ENCODE assay signal across 29 cellular contexts in genomic region chr7:26331789-26332188, GRCh38.
"Had no signal": no experiment of that assay in that cellular context is flagged by ENCODE, and none has a peak within 500 bp of the region (broad histone marks: within the 10 kb centered on the region; RNA-seq: fewer than 3 reads in every experiment).

No MANE protein-coding gene starts in this region.

- H3K4me3 ChIP-seq: left lung, lower lobe of right lung, neural progenitor cell, ovary, prostate gland, skin epidermis, stomach, testis, thyroid gland, transverse colon, upper lobe of left lung, vagina had no signal

- ATAC-seq: left colon, left lung, lower lobe of right lung, natural killer cell, right cardiac atrium, sciatic nerve had no signal

- H3K9me3 Mint-ChIP-seq: natural killer cell had no signal

- H3K9ac ChIP-seq: neural progenitor cell had no signal

- DNase-seq: hippocampal formation; kidney; left colon; left lung; lower lobe of right lung; mammary epithelial cell; mesendoderm; midbrain; natural killer cell; nephron progenitor cell; ovary; posterior cingulate gyrus; retina; right cardiac atrium; stimulated activated CD4-positive, alpha-beta T cell treated with anti-CD3 and anti-CD28 coated beads, Interleukin-12 subunit alpha, Interleukin-12 subunit beta, amount 100 ng/mL, for 4 hours; stimulated activated CD4-positive, alpha-beta T cell treated with anti-CD3 and anti-CD28 coated beads, Interleukin-15, amount 100 ng/mL, for 24 hours; stimulated activated CD4-positive, alpha-beta T cell treated with anti-CD3 and anti-CD28 coated beads, Interleukin-2, amount 100 ng/mL, for 24 hours; stimulated activated CD4-positive, alpha-beta T cell treated with anti-CD3 and anti-CD28 coated beads, Interleukin-4, amount 100 ng/mL, for 1 hour; stimulated activated naive CD4-positive, alpha-beta T cell treated with Interleukin-2 at 50 U/mL for 16 hours; stomach; testis; thyroid gland; transverse colon; upper lobe of left lung had no signal

- H3K36me3 Mint-ChIP-seq: natural killer cell, neural progenitor cell had no signal

- H3K27ac ChIP-seq: lower lobe of right lung, neural progenitor cell, ovary, prostate gland, skin epidermis, stomach, testis, thyroid gland, transverse colon, upper lobe of left lung, vagina had no signal

- H3K4me1 Mint-ChIP-seq: neural progenitor cell had no signal

- H3K27ac Mint-ChIP-seq: nephron progenitor cell, neural progenitor cell had no signal

- H3K9me3 ChIP-seq: left lung, lower lobe of right lung, ovary, prostate gland, stomach, testis, thyroid gland, transverse colon, upper lobe of left lung, vagina had no signal

- H3K4me3 Mint-ChIP-seq: natural killer cell, nephron progenitor cell, neural progenitor cell had no signal

- H3K4me2 ChIP-seq: neural progenitor cell had no signal

- H2AFZ ChIP-seq: neural progenitor cell had no signal

- H3K36me3 ChIP-seq: left lung, lower lobe of right lung, neural progenitor cell, ovary, prostate gland, stomach, thyroid gland, transverse colon, upper lobe of left lung, vagina had no signal

- H3K27me3 ChIP-seq: left lung, neural progenitor cell, ovary, stomach, testis, thyroid gland, transverse colon, upper lobe of left lung, vagina had no signal

- H3K4me1 ChIP-seq: neural progenitor cell, prostate gland, testis, thyroid gland, transverse colon, vagina had no signal
